22 cellular contexts compared by ENCODE assay signal in the genomic region with DNA sequence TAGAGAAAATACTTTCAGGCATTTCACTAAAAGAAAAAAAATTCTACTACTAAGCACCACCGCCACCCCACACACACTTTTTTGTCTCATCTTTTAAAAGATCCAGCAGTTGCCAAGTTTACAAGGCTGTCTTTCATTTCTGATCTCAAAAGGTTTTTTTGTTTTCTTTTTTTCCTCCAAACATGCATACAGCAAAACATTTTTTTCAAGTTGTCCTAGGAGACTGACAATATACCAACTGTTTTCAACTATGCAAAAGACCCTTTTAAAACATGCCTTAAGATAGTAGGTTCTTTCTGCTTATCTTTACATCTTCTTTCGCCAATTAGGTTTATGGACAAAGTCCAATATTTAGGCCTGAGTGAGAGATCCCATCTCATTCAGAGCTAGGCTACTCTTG.
"Had no signal": no experiment of that assay in that cellular context is flagged by ENCODE, and none has a peak within 500 bp of the region (broad histone marks: within the 10 kb centered on the region; RNA-seq: fewer than 3 reads in every experiment).

No MANE protein-coding gene starts in this region.

- DNase-seq: activated CD4-positive, alpha-beta memory T cell treated with anti-CD3 and anti-CD28 coated beads, Interleukin-2, amount 10 ng/mL, durations not matched to agents 7 days and 5 days; activated CD4-positive, alpha-beta T cell treated with anti-CD3 and anti-CD28 coated beads for 1 hour; activated CD4-positive, alpha-beta T cell treated with anti-CD3 and anti-CD28 coated beads for 4 hours; activated CD4-positive, alpha-beta T cell treated with anti-CD3 and anti-CD28 coated beads, Interleukin-2, amount 10 ng/mL, durations not matched to agents 7 days and 5 days; activated CD4-positive, alpha-beta T cell treated with anti-CD3 and anti-CD28 coated beads, Interleukin-2, amount 50 U/mL, for 4 hours; activated CD4-positive, CD25-positive, alpha-beta regulatory T cell; activated CD8-positive, alpha-beta memory T cell treated with anti-CD3 and anti-CD28 coated beads, Interleukin-2, amount 50 U/mL, for 48 hours; activated gamma-delta T cell; activated naive CD4-positive, alpha-beta T cell; activated naive CD4-positive, alpha-beta T cell treated with anti-CD3 and anti-CD28 coated beads, Interleukin-2, amount 10 ng/mL, durations not matched to agents 7 days and 5 days; activated naive CD8-positive, alpha-beta T cell treated with anti-CD3 and anti-CD28 coated beads, Interleukin-2, amount 10 ng/mL, durations not matched to agents 7 days and 5 days; activated T-cell treated with anti-CD3 and anti-CD28 coated beads for 4 hours; activated T-cell treated with anti-CD3 and anti-CD28 coated beads, Interleukin-2, amount 50 U/mL, for 24 hours; activated T-cell treated with anti-CD3 and anti-CD28 coated beads, Interleukin-2, amount 50 U/mL, for 72 hours; anterior cingulate cortex; brain microvascular endothelial cell; effector CD8-positive, alpha-beta T cell; foreskin fibroblast; gastrocnemius medialis; glutamatergic neuron; heart left ventricle; T-helper 2 cell had no signal
